8 cellular contexts compared by ENCODE assay signal in genomic region chr5:176362098-176362442, GRCh38. TPM values are rescaled to one million over a fixed set of nuclear protein-coding genes. Genes with fewer than 3 reads are reported as not detected.
DNase-seq lines count a peak whose midpoint lies in the region; ATAC-seq and TF ChIP-seq lines count a peak whose summit lies in the region.

No MANE protein-coding gene starts in this region.

- H4K91ac ChIP-seq in IMR-90 (ENCODE audit: insufficient read depth, low read depth, low read length) = peak overlapping the region; percentile 88

- no peak overlapping the region for H2BK15ac ChIP-seq in IMR-90 (ENCODE audit: low read depth, low read length)

- H4K8ac ChIP-seq in IMR-90 (ENCODE audit: low read depth in 2 of 2, low read length in 2 of 2) = peak overlapping the region; percentile 73 to 93

- TF ChIP-seq CTCF in IMR-90 (conservative IDR thresholded peaks at IDR 0.05; ENCODE audit: low read depth, low read length) = no peak
- no peak for TF ChIP-seq CTCF in dorsolateral prefrontal cortex (IDR thresholded peaks at IDR 0.05 in 54 of 56, conservative IDR thresholded peaks at IDR 0.05 in 2 of 56; ENCODE audit: low read depth in 1 of 56, partially characterized antibody in 56 of 56)
- TF ChIP-seq CTCF in osteoblast (IDR thresholded peaks at IDR 0.05; ENCODE audit: extremely low read depth, low read depth, low read length) = no peak

- TF ChIP-seq POLR2A in IMR-90 (IDR thresholded peaks at IDR 0.05; ENCODE audit: low read depth, low read length) = no peak

- no peaks in the 10 kb centered on the region for H3K27me3 Mint-ChIP-seq in activated T-cell treated with anti-CD3 and anti-CD28 coated beads, Interleukin-2, amount 50 U/mL, for 72 hours (ENCODE audit: low read depth)

- H3K9me1 ChIP-seq in IMR-90 (ENCODE audit: insufficient read depth, low read length) = peaks cover 4% of the 10 kb centered on the region

- peak overlapping the region; percentile 70 for H3K23ac ChIP-seq in IMR-90 (ENCODE audit: low read depth, low read length)

- in situ Hi-C loops in IMR-90 (cut with MboI; ENCODE audit: low sequenced_read_pairs) = no loop called here

- H3K4me3 Mint-ChIP-seq in activated T-cell treated with anti-CD3 and anti-CD28 coated beads, Interleukin-2, amount 50 U/mL, for 72 hours = peak overlapping the region; percentile 92 to 99

- H3K4me1 ChIP-seq in IMR-90 (ENCODE audit: control insufficient read depth, insufficient read depth, low read length) (peaks cover 7% of the 10 kb centered on the region), osteoblast (ENCODE audit: insufficient read depth, low read length) (peaks cover 16% of the 10 kb centered on the region)

- H2AK5ac ChIP-seq in IMR-90 (ENCODE audit: low read depth, low read length) = no peak overlapping the region

- H3K79me1 ChIP-seq in IMR-90 (ENCODE audit: low read depth in 1 of 2, low read length in 2 of 2) = peaks cover 18 to 29% of the 10 kb centered on the region in 2 experiments; a peak in 3 of 4 replicates

- dilution Hi-C loops in IMR-90 (cut with HindIII; ENCODE audit: low sequenced_read_pairs, unreplicated experiment) = no loop called here

- POLR2A ChIA-PET in IMR-90 (lab: Charles Lee; ENCODE audit: unreplicated experiment) = interaction anchor here (0.6 kb wide), 1 partner anchor 762 kb away, joined by 6 read pairs; no protein-coding TSS in a partner anchor

- H4K20me1 ChIP-seq in IMR-90 (ENCODE audit: insufficient read depth, low read length) = peaks cover 10% of the 10 kb centered on the region; the same call in 1 of the 2 replicates
- H4K20me1 ChIP-seq in osteoblast (ENCODE audit: insufficient read depth, low read length) = peaks cover 14% of the 10 kb centered on the region

- peak overlapping the region; percentile 90 for H3K4me3 ChIP-seq in IMR-90 (ENCODE audit: insufficient read depth, low read depth, low read length)
- peak overlapping the region; percentile 73 to 100 (median 95) for H3K4me3 ChIP-seq in dorsolateral prefrontal cortex
- peak overlapping the region; percentile 99 for H3K4me3 ChIP-seq in osteoblast (ENCODE audit: insufficient read depth, low read length)

- H3K36me3 ChIP-seq in IMR-90 (ENCODE audit: control insufficient read depth, insufficient read depth, low read length) (peaks cover 3% of the 10 kb centered on the region), osteoblast (ENCODE audit: insufficient read depth, low read length) (peaks cover 12% of the 10 kb centered on the region)

- H3K4ac ChIP-seq in IMR-90 (ENCODE audit: low read depth, low read length) = peak overlapping the region; percentile 81

- H3K27ac ChIP-seq in IMR-90 (ENCODE audit: insufficient read depth, low read length) (peak overlapping the region; percentile 16; the same call in 1 of the 2 replicates), dorsolateral prefrontal cortex (peak overlapping the region in 50 of 59 donors; percentile 33 to 93 (median 82)), osteoblast (ENCODE audit: low read depth, low read length) (no peak overlapping the region)

- peak overlapping the region; percentile 87 for H4K5ac ChIP-seq in IMR-90 (ENCODE audit: low read depth, low read length)

- H3K9ac ChIP-seq in IMR-90 (ENCODE audit: low read depth, low read length) = peak overlapping the region; percentile 64

- H3K27ac Mint-ChIP-seq in activated T-cell treated with anti-CD3 and anti-CD28 coated beads, Interleukin-2, amount 50 U/mL, for 72 hours = peak overlapping the region; percentile 95

- H3K79me2 ChIP-seq in osteoblast (ENCODE audit: insufficient read depth, low read length) = peaks cover 42% of the 10 kb centered on the region

- no peak for ATAC-seq in activated T-cell treated with anti-CD3 and anti-CD28 coated beads, Interleukin-2, amount 50 U/mL, for 72 hours (replicated peaks in 1 of 2)
- no peak for ATAC-seq in IMR-90 (ENCODE audit: low read depth)

- peak overlapping the region; percentile 65 for H2BK120ac ChIP-seq in IMR-90 (ENCODE audit: low read depth, low read length)

- peaks cover 50% of the 10 kb centered on the region for H3K4me1 Mint-ChIP-seq in activated T-cell treated with anti-CD3 and anti-CD28 coated beads, Interleukin-2, amount 50 U/mL, for 72 hours (ENCODE audit: low read depth)

- no peak for DNase-seq in activated T-cell treated with anti-CD3 and anti-CD28 coated beads, Interleukin-2, amount 50 U/mL, for 72 hours
- DNase-seq in activated T-cell treated with anti-CD3 and anti-CD28 coated beads, Interleukin-2, amount 50 U/mL, for 1 hour = no peak
- DNase-seq in IMR-90 (no peak), dorsolateral prefrontal cortex (no peak), osteoblast (ENCODE audit: insufficient read length, low spot score, missing footprints) (peak; percentile 58), NCI-H1092 treated with DMSO at 0.1 percent for 48 hours (lab: John Stamatoyannopoulos, UW) (no peak), NCI-H2029 treated with DMSO at 0.1 percent for 48 hours (lab: John Stamatoyannopoulos, UW) (no peak), NCI-H2107 (lab: John Stamatoyannopoulos, UW) (no peak)

- H3K4me2 ChIP-seq in IMR-90 (ENCODE audit: low read depth, low read length) (peak overlapping the region; percentile 98), osteoblast (ENCODE audit: insufficient read depth, low read length) (peak overlapping the region; percentile 93)

- intact Hi-C loops in IMR-90 (cut with micrococcal nuclease) = loop anchor here (5.0 kb wide), 2 partner anchors 210 to 635 kb away; no protein-coding TSS in a partner anchor
- intact Hi-C loops in dorsolateral prefrontal cortex (cut with DNase I) = loop anchor here in 1 of 2 donors (2.0 kb wide), 1 partner anchor 87 kb away; the partner anchor contains the start of gene FAF2

- H2BK20ac ChIP-seq in IMR-90 (ENCODE audit: low read depth, low read length) = peak overlapping the region; percentile 71; the same call in 1 of the 2 replicates

- TF ChIP-seq RAD21 in IMR-90 (IDR thresholded peaks at IDR 0.05; ENCODE audit: low read length) = no peak

- BruUV-seq in IMR-90 (replicated peaks; lab: Mats Ljungman, UMichigan) = no TSS peak

- peak overlapping the region; percentile 67 for H3K18ac ChIP-seq in IMR-90 (ENCODE audit: low read depth, low read length)

- peak overlapping the region; percentile 75 for H2AK9ac ChIP-seq in IMR-90 (replicated peaks; ENCODE audit: low read depth, low read length, poor library complexity)

- H3K36me3 Mint-ChIP-seq in activated T-cell treated with anti-CD3 and anti-CD28 coated beads, Interleukin-2, amount 50 U/mL, for 72 hours (ENCODE audit: insufficient read depth in 2 of 2) = peaks cover 4 to 20% of the 10 kb centered on the region in 2 donors

- CTCF ChIA-PET in IMR-90 (lab: Yijun Ruan, JAX) = interaction anchor here (1.0 kb wide), 1 partner anchor 12 kb away, joined by 3 read pairs; no protein-coding TSS in a partner anchor

- H3K27me3 ChIP-seq in IMR-90 (ENCODE audit: control insufficient read depth, insufficient read depth, low read length) (no peaks in the 10 kb centered on the region), dorsolateral prefrontal cortex (no peaks in the 10 kb centered on the region), osteoblast (ENCODE audit: insufficient read depth, low read length) (no peaks in the 10 kb centered on the region)

- H3K9me3 Mint-ChIP-seq in activated T-cell treated with anti-CD3 and anti-CD28 coated beads, Interleukin-2, amount 50 U/mL, for 72 hours = no peaks in the 10 kb centered on the region

- peak overlapping the region; percentile 31 for H2BK5ac ChIP-seq in IMR-90 (ENCODE audit: low read depth, low read length, poor library complexity, severe bottlenecking)

- H3K14ac ChIP-seq in IMR-90 (replicated peaks; ENCODE audit: low read depth, low read length) = peak overlapping the region; percentile 94

- H3K56ac ChIP-seq in IMR-90 (ENCODE audit: extremely low read depth, insufficient read depth, low read length) = peak overlapping the region; percentile 47; the same call in 1 of the 2 replicates

- H2AFZ ChIP-seq in IMR-90 (replicated peaks; ENCODE audit: low read length, poor library complexity) (peak overlapping the region; percentile 97), osteoblast (ENCODE audit: low read length) (peak overlapping the region; percentile 99)

- WGBS in IMR-90 (ENCODE audit: extremely low coverage in 2 of 2, insufficient read length in 1 of 2), 2 experiments = no CpG with 5 or more reads among the region's 12 CpGs

- H3K9me3 ChIP-seq in IMR-90 (ENCODE audit: control insufficient read depth, insufficient read depth, low read length) = no peaks in the 10 kb centered on the region
- no peaks in the 10 kb centered on the region for H3K9me3 ChIP-seq in osteoblast (ENCODE audit: low read depth, low read length)

RNA-seq across cellular contexts. Expression of gene KIAA1191, which starts 0.5 kb away (rescaled TPM):
- total RNA-seq in activated T-cell treated with anti-CD3 and anti-CD28 coated beads, Interleukin-2, amount 50 U/mL, for 72 hours = 10 to 100 TPM; 56.7 to 59.0 TPM
- total RNA-seq in IMR-90 (2012; rRNA removed) (107 and 124 TPM in 2 replicates), dorsolateral prefrontal cortex (100 to 1,000 TPM in 118 of 120 experiments, 10 to 100 TPM in 2; 94.9 to 173 (median 136) TPM), osteoblast (61.9 and 69.5 TPM in 2 replicates)
- 107 and 114 TPM in 2 replicates for polyA plus RNA-seq in IMR-90 (2012; rRNA removed)
- polyA plus RNA-seq in IMR-90 (2012; cell fraction: cytosol; rRNA removed) = 58.0 and 98.4 TPM in 2 replicates
- polyA plus RNA-seq in IMR-90 (2012; cell fraction: nucleus; rRNA removed; ENCODE audit: low replicate concordance) = 60.4 and 66.6 TPM in 2 replicates

RNA-seq across cellular contexts. Expression of gene ARL10, which starts 3.2 kb away (rescaled TPM):
- 10 to 100 TPM in 1 of 2 donors, 1 to 10 TPM in 1; 7.5 to 14.0 TPM for total RNA-seq in activated T-cell treated with anti-CD3 and anti-CD28 coated beads, Interleukin-2, amount 50 U/mL, for 72 hours
- 3.6 and 4.4 TPM in 2 replicates for total RNA-seq in IMR-90 (2012; rRNA removed)
- 5.0 and 6.0 TPM in 2 replicates for polyA plus RNA-seq in IMR-90 (2012; rRNA removed)
- polyA plus RNA-seq in IMR-90 (2012; cell fraction: cytosol; rRNA removed) = 1.3 and 1.5 TPM in 2 replicates
- 17.8 and 20.2 TPM in 2 replicates for polyA plus RNA-seq in IMR-90 (2012; cell fraction: nucleus; rRNA removed; ENCODE audit: low replicate concordance)
- total RNA-seq in dorsolateral prefrontal cortex = 10 to 100 TPM; 18.1 to 46.0 (median 28.5) TPM
- total RNA-seq in osteoblast = 8.3 and 14.1 TPM in 2 replicates

RNA-seq across cellular contexts. Expression of gene NOP16, which starts 26.3 kb away (rescaled TPM):
- 10 to 100 TPM; 41.8 to 42.3 TPM for total RNA-seq in activated T-cell treated with anti-CD3 and anti-CD28 coated beads, Interleukin-2, amount 50 U/mL, for 72 hours
- total RNA-seq in IMR-90 (2012; rRNA removed) (28.0 and 33.3 TPM in 2 replicates), dorsolateral prefrontal cortex (10 to 100 TPM in 104 of 120 experiments, 1 to 10 TPM in 16; 7.6 to 21.5 (median 13.1) TPM), osteoblast (7.1 and 8.0 TPM in 2 replicates)
- 60.4 and 61.3 TPM in 2 replicates for polyA plus RNA-seq in IMR-90 (2012; rRNA removed)
- polyA plus RNA-seq in IMR-90 (2012; cell fraction: cytosol; rRNA removed) = 40.4 and 78.7 TPM in 2 replicates
- 71.5 and 77.8 TPM in 2 replicates for polyA plus RNA-seq in IMR-90 (2012; cell fraction: nucleus; rRNA removed; ENCODE audit: low replicate concordance)

RNA-seq across cellular contexts. Expression of gene HIGD2A, which starts 26.5 kb away (rescaled TPM):
- total RNA-seq in activated T-cell treated with anti-CD3 and anti-CD28 coated beads, Interleukin-2, amount 50 U/mL, for 72 hours = 100 to 1,000 TPM; 109 to 135 TPM
- total RNA-seq in IMR-90 (2012; rRNA removed) (33.3 and 35.0 TPM in 2 replicates), dorsolateral prefrontal cortex (100 to 1,000 TPM in 8 of 120 experiments, 10 to 100 TPM in 112; 58.3 to 114 (median 80.1) TPM), osteoblast (31.5 and 34.7 TPM in 2 replicates)
- polyA plus RNA-seq in IMR-90 (2012; rRNA removed) = 131 and 146 TPM in 2 replicates
- polyA plus RNA-seq in IMR-90 (2012; cell fraction: cytosol; rRNA removed) = 161 and 196 TPM in 2 replicates
- polyA plus RNA-seq in IMR-90 (2012; cell fraction: nucleus; rRNA removed; ENCODE audit: low replicate concordance) = 35.5 and 41.7 TPM in 2 replicates

RNA-seq across cellular contexts. Expression of gene CLTB, which starts 54.3 kb away (rescaled TPM):
- total RNA-seq in activated T-cell treated with anti-CD3 and anti-CD28 coated beads, Interleukin-2, amount 50 U/mL, for 72 hours = 10 to 100 TPM; 38.1 to 41.9 TPM
- total RNA-seq in IMR-90 (2012; rRNA removed) (87.6 and 122 TPM in 2 replicates), dorsolateral prefrontal cortex (100 to 1,000 TPM in 115 of 120 experiments, 10 to 100 TPM in 5; 66.4 to 198 (median 136) TPM), osteoblast (61.3 and 63.0 TPM in 2 replicates)
- polyA plus RNA-seq in IMR-90 (2012; rRNA removed) = 99.9 and 133 TPM in 2 replicates
- polyA plus RNA-seq in IMR-90 (2012; cell fraction: cytosol; rRNA removed) = 126 and 155 TPM in 2 replicates
- polyA plus RNA-seq in IMR-90 (2012; cell fraction: nucleus; rRNA removed; ENCODE audit: low replicate concordance) = 82.7 and 83.9 TPM in 2 replicates
